8 cellular contexts compared by ENCODE assay signal in genomic region chr14:93115069-93115919, GRCh38. TPM values are rescaled to one million over a fixed set of nuclear protein-coding genes. Genes with fewer than 3 reads are reported as not detected.
DNase-seq lines count a peak whose midpoint lies in the region; TF ChIP-seq lines count a peak whose summit lies in the region.

No MANE protein-coding gene starts in this region.

- peak overlapping the region; percentile 81 for H3K9ac ChIP-seq in NT2/D1 (ENCODE audit: insufficient read length, low read depth)

- peak overlapping the region; percentile 65 for H3K4me3 ChIP-seq in NT2/D1 (ENCODE audit: insufficient read length, low read depth)
- peak overlapping the region; percentile 70 for H3K4me3 ChIP-seq in epithelial cell of esophagus (ENCODE audit: low read length)

- DNase-seq in COLO829 (ENCODE audit: low spot score) (peak; percentile 58), GM20000 (ENCODE audit: low spot score) (peak; percentile 96), HT-29 (ENCODE audit: low spot score) (peak; percentile 77), NT2/D1 (ENCODE audit: low read depth, low spot score) (peak; percentile 50), epithelial cell of esophagus (ENCODE audit: low read depth) (peak; percentile 91), mucosa of gallbladder (ENCODE audit: low spot score) (peak; percentile 91)
- peak; percentile 93 for DNase-seq in activated CD8-positive, alpha-beta memory T cell treated with anti-CD3 and anti-CD28 coated beads, Interleukin-2, amount 50 U/mL, for 48 hours
- DNase-seq in stimulated activated CD8-positive, alpha-beta memory T cell treated with anti-CD3 and anti-CD28 coated beads, Interleukin-4, amount 100 ng/mL, for 24 hours (ENCODE audit: low read depth) = peak; percentile 80

- H3K27me3 ChIP-seq in NT2/D1 (ENCODE audit: insufficient read depth, insufficient read length) = peaks cover 10% of the 10 kb centered on the region

- H3K36me3 ChIP-seq in NT2/D1 (ENCODE audit: insufficient read depth, insufficient read length, low read length) = no peaks in the 10 kb centered on the region

- TF ChIP-seq CTCF in GM20000 (IDR thresholded peaks at IDR 0.05; ENCODE audit: extremely low read depth, missing control alignments) = no peak
- no peak for TF ChIP-seq CTCF in epithelial cell of esophagus (IDR thresholded peaks at IDR 0.05; ENCODE audit: insufficient read depth, low read depth, low read length, missing control alignments)

- no peaks in the 10 kb centered on the region for H3K9me3 ChIP-seq in NT2/D1 (ENCODE audit: insufficient read depth, low read length)

- peaks cover 9% of the 10 kb centered on the region for H3K4me1 ChIP-seq in NT2/D1 (ENCODE audit: insufficient read depth, insufficient read length)

RNA-seq across cellular contexts. Expression of gene ITPK1, which starts 0.4 kb away (rescaled TPM):
- 80.3 and 92.0 TPM in 2 replicates for total RNA-seq in HT-29 (2014; rRNA removed; shearing (Covaris generic))
- 187 TPM for total RNA-seq in mucosa of gallbladder

Comparison
In these comparisons a context has a peak if more than half of its experiments do, and no peak if none do; other contexts are left out.
1. Peak in every context shown above with its lines: DNase-seq and H3K4me3 ChIP-seq.